ENCODE assay signal across 8 cellular contexts in the genomic region with DNA sequence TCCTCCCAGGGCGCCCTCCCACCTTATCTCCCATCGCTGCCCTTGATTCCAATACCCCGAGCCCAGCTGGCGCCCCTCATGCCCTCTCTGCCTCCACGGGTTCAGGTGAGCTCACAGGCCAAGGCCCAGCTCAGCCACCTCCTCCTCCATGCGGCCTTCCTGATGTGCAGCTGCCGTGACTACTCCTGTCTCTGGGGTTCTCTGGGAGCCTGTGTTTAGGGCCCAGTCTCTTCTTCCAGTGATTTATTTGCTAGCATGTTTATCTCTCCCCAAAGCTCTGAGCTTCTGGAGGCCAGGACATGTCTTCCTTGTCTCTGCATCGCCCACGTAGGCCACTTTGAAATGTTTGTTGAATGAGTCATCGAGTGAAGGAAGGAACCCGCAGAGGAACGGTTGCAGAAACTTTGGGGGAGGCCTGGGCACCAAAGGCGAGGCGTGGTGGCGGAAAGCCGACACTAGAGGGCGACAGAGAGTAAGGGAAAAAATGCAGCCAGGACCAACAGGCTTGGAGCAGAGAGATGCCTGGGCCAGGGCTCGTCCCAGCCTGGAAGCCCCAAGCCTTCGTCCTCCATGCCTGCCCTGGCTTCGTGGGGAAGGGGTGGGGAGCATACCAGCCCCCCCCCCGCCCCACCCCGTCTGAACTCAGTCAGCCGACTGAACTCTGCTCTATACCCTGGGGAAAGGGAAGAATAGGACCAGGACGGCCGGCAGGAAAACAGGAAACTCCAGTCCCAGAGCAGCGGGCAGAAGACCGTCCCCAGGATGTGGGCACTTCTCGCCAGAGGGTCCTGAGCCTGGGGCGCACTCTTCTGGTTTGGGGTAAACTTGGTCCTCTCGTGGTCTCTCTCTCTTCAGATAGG. TPM values are rescaled to one million over a fixed set of nuclear protein-coding genes. Genes with fewer than 3 reads are reported as not detected.
DNase-seq lines count a peak whose midpoint lies in the region; ATAC-seq and TF ChIP-seq lines count a peak whose summit lies in the region.

No MANE protein-coding gene starts in this region.

- H3K36me3 Mint-ChIP-seq in Caco-2 (ENCODE audit: insufficient read depth, unreplicated experiment), result peaks cover 10% of the 10 kb centered on the region
- H3K36me3 Mint-ChIP-seq in activated T-cell treated with anti-CD3 and anti-CD28 coated beads, Interleukin-2, amount 50 U/mL, for 24 hours (ENCODE audit: low read depth), result no peaks in the 10 kb centered on the region
- no peaks in the 10 kb centered on the region for H3K36me3 Mint-ChIP-seq in naive B cell

- H3K27me3 ChIP-seq in Caco-2 (replicated peaks; ENCODE audit: control insufficient read depth, insufficient read depth, low read length) (no peaks in the 10 kb centered on the region), PC-9 (ENCODE audit: insufficient read depth, low read depth) (no peaks in the 10 kb centered on the region), esophagus squamous epithelium (no peaks in the 10 kb centered on the region)

- no peaks in the 10 kb centered on the region for H3K27me3 Mint-ChIP-seq in Caco-2 (ENCODE audit: insufficient read depth, unreplicated experiment)
- H3K27me3 Mint-ChIP-seq in activated T-cell treated with anti-CD3 and anti-CD28 coated beads, Interleukin-2, amount 50 U/mL, for 24 hours, result no peaks in the 10 kb centered on the region
- H3K27me3 Mint-ChIP-seq in naive B cell, result peaks cover 8 to 38% (median 15%) of the 10 kb centered on the region in 3 donors

- H3K4me3 ChIP-seq in Caco-2 (ENCODE audit: low read depth, low read length) (peak overlapping the region; percentile 18; the same call in 1 of the 2 replicates), PC-9 (peak overlapping the region; percentile 57), esophagus squamous epithelium (peak overlapping the region; percentile 15 to 55 (median 37))

- H3K27ac ChIP-seq in PC-9, result peak overlapping the region; percentile 93
- peak overlapping the region; percentile 95 to 99 (median 98) for H3K27ac ChIP-seq in esophagus squamous epithelium

- DNase-seq in Caco-2 (peak; percentile 92 to 93), HS-5 (ENCODE audit: low read depth) (peak; percentile 94), PC-9 (peak; percentile 97 to 100), esophagus squamous epithelium (lab: John Stamatoyannopoulos, UW) (peak; percentile 36), naive B cell (peak; percentile 69)
- peak; percentile 93 for DNase-seq in activated T-cell treated with anti-CD3 and anti-CD28 coated beads, Interleukin-2, amount 50 U/mL, for 24 hours
- peak; percentile 73 to 85 for DNase-seq in stimulated activated CD8-positive, alpha-beta memory T cell treated with anti-CD3 and anti-CD28 coated beads, Interleukin-7, amount 100 ng/mL, for 4 hours (ENCODE audit: low read depth in 2 of 2)

- H3K9me3 Mint-ChIP-seq in Caco-2 (ENCODE audit: unreplicated experiment) (no peaks in the 10 kb centered on the region), naive B cell (no peaks in the 10 kb centered on the region)
- no peaks in the 10 kb centered on the region for H3K9me3 Mint-ChIP-seq in activated T-cell treated with anti-CD3 and anti-CD28 coated beads, Interleukin-2, amount 50 U/mL, for 24 hours

- H3K4me1 ChIP-seq in Caco-2 (peaks cover 33% of the 10 kb centered on the region), PC-9 (replicated peaks; ENCODE audit: insufficient read depth) (peaks cover 60% of the 10 kb centered on the region), esophagus squamous epithelium (peaks cover 44 to 78% (median 63%) of the 10 kb centered on the region in 3 donors)

- BruUV-seq in Caco-2 (replicated peaks; lab: Mats Ljungman, UMichigan) (no TSS peak), PC-9 (replicated peaks; lab: Mats Ljungman, UMichigan) (no TSS peak)

- CTCF ChIA-PET in Caco-2 (lab: Charles Lee) (interaction anchor here (0.6 to 2.5 kb wide), 4 partner anchors 22 to 71 kb away, joined by 3 to 22 read pairs (median 6); no protein-coding TSS in a partner anchor), PC-9 (lab: Charles Lee) (interaction anchor here (0.5 to 2.1 kb wide), 9 partner anchors 16 to 1236 kb away, joined by 3 to 15 read pairs (median 4); a partner anchor contains a TSS)

- H3F3A ChIP-seq in PC-9 (ENCODE audit: insufficient read depth, low read depth), result peaks cover 55% of the 10 kb centered on the region

- peak in 1 of 4 donors; percentile 22 for TF ChIP-seq POLR2A in esophagus squamous epithelium (IDR thresholded peaks at IDR 0.05)

- 18 to 20% methylated on average over 16 of the region's 30 CpGs for WGBS in esophagus squamous epithelium, 2 donors

- ATAC-seq in GM19463 (IDR thresholded peaks at IDR 0.05; ENCODE audit: unreplicated experiment), result peak; percentile 69
- peak; percentile 79 to 85 for ATAC-seq in naive B cell (ENCODE audit: low read depth in 2 of 2)

- no peaks in the 10 kb centered on the region for H4K20me1 ChIP-seq in PC-9 (ENCODE audit: insufficient read depth)

- POLR2A ChIA-PET in Caco-2 (lab: Charles Lee) (no interaction called here), PC-9 (lab: Charles Lee; ENCODE audit: unreplicated experiment) (interaction anchor here (0.6 to 0.9 kb wide), 7 partner anchors 9 to 1630 kb away, joined by 3 to 10 read pairs (median 3); a partner anchor contains a TSS)

- no peaks in the 10 kb centered on the region for H3K9me2 ChIP-seq in PC-9 (ENCODE audit: insufficient read depth)

- H3K4me3 Mint-ChIP-seq in Caco-2 (ENCODE audit: unreplicated experiment) (peak overlapping the region; percentile 17), naive B cell (peak overlapping the region in 2 of 8 donors; percentile 26 to 42)
- peak overlapping the region; percentile 8 for H3K4me3 Mint-ChIP-seq in activated T-cell treated with anti-CD3 and anti-CD28 coated beads, Interleukin-2, amount 50 U/mL, for 24 hours

- no peaks in the 10 kb centered on the region for H3K9me3 ChIP-seq in Caco-2
- H3K9me3 ChIP-seq in PC-9 (ENCODE audit: insufficient read depth, low read depth), result no peaks in the 10 kb centered on the region
- H3K9me3 ChIP-seq in esophagus squamous epithelium, result no peaks in the 10 kb centered on the region

- intact Hi-C loops in Caco-2 (cut with micrococcal nuclease; ENCODE audit: unreplicated experiment) (loop anchor here (1.0 to 5.0 kb wide), 3 partner anchors 11 to 66 kb away; a partner anchor contains a TSS), PC-9 (cut with micrococcal nuclease; ENCODE audit: unreplicated experiment) (loop anchor here (1.0 to 5.0 kb wide), 6 partner anchors 19 to 244 kb away; a partner anchor contains a TSS), esophagus squamous epithelium (cut with DNase I) (no loop called here)

- peak overlapping the region; percentile 65 for H2AFZ ChIP-seq in PC-9

- H3K4me1 Mint-ChIP-seq in Caco-2 (ENCODE audit: low read depth, unreplicated experiment) (peaks cover 22% of the 10 kb centered on the region), naive B cell (peaks cover 7 to 13% (median 9%) of the 10 kb centered on the region in 3 donors)
- H3K4me1 Mint-ChIP-seq in activated T-cell treated with anti-CD3 and anti-CD28 coated beads, Interleukin-2, amount 50 U/mL, for 24 hours (ENCODE audit: low read depth), result peaks cover 12% of the 10 kb centered on the region

- H3K27ac Mint-ChIP-seq in Caco-2 (ENCODE audit: unreplicated experiment) (peak overlapping the region; percentile 36), naive B cell (peak overlapping the region in 2 of 6 donors; percentile 58 to 97)
- H3K27ac Mint-ChIP-seq in activated T-cell treated with anti-CD3 and anti-CD28 coated beads, Interleukin-2, amount 50 U/mL, for 24 hours, result peak overlapping the region; percentile 50

- no peaks in the 10 kb centered on the region for H3K79me2 ChIP-seq in PC-9 (ENCODE audit: low read depth)

- TF ChIP-seq CTCF in Caco-2 (IDR thresholded peaks at IDR 0.05; ENCODE audit: insufficient read depth in 1 of 2, low read depth in 1 of 2, low read length in 1 of 2, severe bottlenecking in 1 of 2, unreplicated experiment in 1 of 2) (peak; percentile 97 to 98), PC-9 (conservative IDR thresholded peaks at IDR 0.05) (peak; percentile 97), esophagus squamous epithelium (IDR thresholded peaks at IDR 0.05) (peak; percentile 95 to 99 (median 98))

- no peaks in the 10 kb centered on the region for H3K36me3 ChIP-seq in Caco-2 (ENCODE audit: control insufficient read depth, insufficient read depth, low read length)
- H3K36me3 ChIP-seq in PC-9 (ENCODE audit: low read depth), result no peaks in the 10 kb centered on the region
- H3K36me3 ChIP-seq in esophagus squamous epithelium, result peaks cover 0 to 1% (median 0%) of the 10 kb centered on the region in 3 donors

- peak overlapping the region; percentile 80 for H3K4me2 ChIP-seq in PC-9

RNA-seq across cellular contexts. Expression of a gene that starts 10.9 kb away (rescaled TPM):
- total RNA-seq in Caco-2 (2022) (82.1 and 89.1 TPM in 2 replicates), PC-9 (2021) (376 and 414 TPM in 2 replicates), esophagus squamous epithelium (1,000 to 10,000 TPM; 2,415 to 6,888 (median 3,249) TPM)
- 10 to 100 TPM; 24.3 to 55.2 (median 45.3) TPM for polyA plus RNA-seq in naive B cell (ENCODE audit: low read depth in 6 of 6)

Comparison
In these comparisons a context has a peak if more than half of its experiments do, and no peak if none do; other contexts are left out.
1. Peak in every context shown above with its lines: DNase-seq, ATAC-seq, H3K4me3 ChIP-seq and H3K27ac ChIP-seq.
2. DNase-seq: peak in every context shown above with its lines; median percentile 98 in PC-9; 94 in HS-5; 93 in activated T-cell treated with anti-CD3 and anti-CD28 coated beads, Interleukin-2, amount 50 U/mL, for 24 hours; 92 in Caco-2; 79 in stimulated activated CD8-positive, alpha-beta memory T cell treated with anti-CD3 and anti-CD28 coated beads, Interleukin-7, amount 100 ng/mL, for 4 hours; 69 in naive B cell; 36 in esophagus squamous epithelium.